In genomic region chr2:111542120-111542774, GRCh38 we compare ENCODE assay signal across 8 cellular contexts.
DNase-seq lines count a peak whose midpoint lies in the region; ATAC-seq, FAIRE-seq and TF ChIP-seq lines count a peak whose summit lies in the region.
"Not testable (repeated sequence)": the region's sequence is repeated elsewhere in the genome, so short reads cannot be mapped to it uniquely, and the experiment has no call there.

No MANE protein-coding gene starts in this region.

- not testable (repeated sequence) for H3K36me3 ChIP-seq in HepG2 (replicated peaks in 1 of 2; ENCODE audit: control insufficient read depth in 1 of 2, insufficient read depth in 2 of 2, low read length in 2 of 2); thyroid gland

- not testable (repeated sequence) for H2AFZ ChIP-seq in HepG2 (ENCODE audit: low read length)

- TF ChIP-seq RAD21 in HepG2 (CRISPR knock-in tag; IDR thresholded peaks at IDR 0.05): not testable (repeated sequence)

- H4K20me1 ChIP-seq in HepG2 (ENCODE audit: insufficient read depth, low read length): not testable (repeated sequence)

- CTCF ChIA-PET in HepG2 (lab: Yijun Ruan, JAX; ENCODE audit: low intra/inter-chr PET ratio, low total read pairs): not testable (repeated sequence)

- H3K4me2 ChIP-seq in HepG2 (ENCODE audit: low read depth, low read length): not testable (repeated sequence)

- in situ Hi-C loops in astrocyte of the spinal cord (cut with HindIII; ENCODE audit: low sequenced_read_pairs); HepG2 (cut with HindIII; ENCODE audit: extremely low pct_ligation_motif_present, low pct_unique_long_range_greater_than_20kb): not testable (repeated sequence)

- POLR2A ChIA-PET in HepG2 (lab: Yijun Ruan, JAX): not testable (repeated sequence)

- H3K27me3 ChIP-seq in HepG2 (ENCODE audit: control insufficient read depth in 1 of 2, insufficient read depth in 2 of 2, low read length in 2 of 2); thyroid gland: not testable (repeated sequence)

- not testable (repeated sequence) for TF ChIP-seq CTCF in astrocyte of the spinal cord (IDR thresholded peaks at IDR 0.05; ENCODE audit: low read depth, low read length); epithelial cell of esophagus (IDR thresholded peaks at IDR 0.05; ENCODE audit: insufficient read depth, low read depth, low read length, missing control alignments); fibroblast of villous mesenchyme (IDR thresholded peaks at IDR 0.05; ENCODE audit: insufficient read depth, low read depth, low read length); HepG2 (CRISPR knock-in tag; IDR thresholded peaks at IDR 0.05); thyroid gland (IDR thresholded peaks at IDR 0.05)

- intact Hi-C loops in HepG2 (cut with micrococcal nuclease; ENCODE audit: unreplicated experiment); thyroid gland (cut with DNase I): not testable (repeated sequence)

- not testable (repeated sequence) for ATAC-seq in HepG2

- H3K9me3 ChIP-seq in HepG2 (ENCODE audit: low read length); thyroid gland: not testable (repeated sequence)

- WGBS in HepG2 (ENCODE audit: low lambda C conversion rate): 0% methylated on average over 1 of the region's 2 CpGs
- WGBS in thyroid gland, 2 donors: 12 to 15% methylated on average over 1 of the region's 2 CpGs

- DNase-seq in Daoy (ENCODE audit: low read depth): peak; percentile 62
- DNase-seq in HTR-8/SVneo (ENCODE audit: insufficient read length, low spot score): not testable (repeated sequence)
- peak; percentile 48 for DNase-seq in RKO (ENCODE audit: low spot score)
- DNase-seq in astrocyte of the spinal cord (ENCODE audit: low read depth, low spot score): peak; percentile 28
- DNase-seq in epithelial cell of esophagus (ENCODE audit: low read depth): peak; percentile 57
- DNase-seq in fibroblast of villous mesenchyme (ENCODE audit: low read depth): peak; percentile 64
- DNase-seq in HepG2 (ENCODE audit: low spot score): peak; percentile 55
- peak; percentile 36 to 54 for DNase-seq in thyroid gland

- not testable (repeated sequence) for TF ChIP-seq EP300 in HepG2 (IDR thresholded peaks at IDR 0.05; ENCODE audit: low read depth in 2 of 2, low read length in 2 of 2); HepG2 (CRISPR knock-in tag; IDR thresholded peaks at IDR 0.05; ENCODE audit: borderline replicate concordance)

- not testable (repeated sequence) for BruUV-seq in HepG2 (replicated peaks; lab: Mats Ljungman, UMichigan)

- H3K4me1 ChIP-seq in HepG2 (ENCODE audit: insufficient read depth, low read length); thyroid gland: not testable (repeated sequence)

- H3K9ac ChIP-seq in HepG2 (ENCODE audit: insufficient read depth, low read depth, low read length): not testable (repeated sequence)

- H3K79me2 ChIP-seq in HepG2 (ENCODE audit: insufficient read depth, low read length): not testable (repeated sequence)

- FAIRE-seq in HTR-8/SVneo (lab: Jason Lieb, UNC) (peak; percentile 9), HepG2 (lab: Jason Lieb, UNC) (peak; percentile 4)

- not testable (repeated sequence) for TF ChIP-seq POLR2A in HepG2 (IDR thresholded peaks at IDR 0.05; ENCODE audit: insufficient read depth in 1 of 2, low read depth in 2 of 2, low read length in 2 of 2); thyroid gland (IDR thresholded peaks at IDR 0.05)

- H3K27ac ChIP-seq in HepG2 (ENCODE audit: extremely low read length, insufficient read depth, low read length): not testable (repeated sequence)
- peak overlapping the region in 1 of 3 donors; percentile 38 for H3K27ac ChIP-seq in thyroid gland

- not testable (repeated sequence) for H3K4me3 ChIP-seq in astrocyte of the spinal cord (ENCODE audit: low read depth, low read length); epithelial cell of esophagus (ENCODE audit: low read length); fibroblast of villous mesenchyme (ENCODE audit: low read depth, low read length); HepG2 (replicated peaks in 1 of 3; ENCODE audit: insufficient read depth in 1 of 3, low read depth in 2 of 3, low read length in 3 of 3); thyroid gland (replicated peaks in 1 of 3)
